8 cellular contexts compared by ENCODE assay signal in genomic region chr17:57622886-57623433, GRCh38.
DNase-seq lines count a peak whose midpoint lies in the region; ATAC-seq and TF ChIP-seq lines count a peak whose summit lies in the region.

No MANE protein-coding gene starts in this region.

- H3K4me3 ChIP-seq in GM06990 (replicated peaks; ENCODE audit: low read depth, low read length) = no peak overlapping the region

- peak; percentile 41 for DNase-seq in GM06990 (ENCODE audit: extremely low read depth, insufficient read length)
- DNase-seq in HK-2 (ENCODE audit: unreplicated experiment) = peak; percentile 35
- DNase-seq in activated T-helper 1 cell treated with anti-CD3 and anti-CD28 coated beads, Interleukin-12 subunit alpha, Interleukin-12 subunit beta, Interleukin-2, Interleukin-4 antibody, amounts not matched to agents 30 ng/mL and 10 ng/mL and 1 ng/mL, durations not matched to agents 14 hours and 24 hours and 36 hours (ENCODE audit: low spot score) = no peak
- DNase-seq in left lobe of liver (ENCODE audit: low spot score) = no peak
- DNase-seq in activated CD8-positive, alpha-beta memory T cell treated with anti-CD3 and anti-CD28 coated beads for 24 hours = no peak
- DNase-seq in NK-92 (lab: John Stamatoyannopoulos, UW; ENCODE audit: unreplicated experiment) = no peak
- no peak for DNase-seq in NCI-H1092 (lab: John Stamatoyannopoulos, UW)

- H3K4me1 Mint-ChIP-seq in activated T-helper 1 cell treated with anti-CD3 and anti-CD28 coated beads, Interleukin-12 subunit alpha, Interleukin-12 subunit beta, Interleukin-2, Interleukin-4 antibody, amounts not matched to agents 30 ng/mL and 10 ng/mL and 1 ng/mL, durations not matched to agents 14 hours and 24 hours and 36 hours (ENCODE audit: low read depth) = peaks cover 21% of the 10 kb centered on the region

- H3K36me3 ChIP-seq in GM06990 (ENCODE audit: control insufficient read depth, insufficient read depth, low read length) = peaks cover 11% of the 10 kb centered on the region

- H3K27me3 ChIP-seq in GM06990 (replicated peaks; ENCODE audit: control insufficient read depth, insufficient read depth, low read length) = no peaks in the 10 kb centered on the region

- peak overlapping the region; percentile 15 for H3K4me3 Mint-ChIP-seq in activated T-helper 1 cell treated with anti-CD3 and anti-CD28 coated beads, Interleukin-12 subunit alpha, Interleukin-12 subunit beta, Interleukin-2, Interleukin-4 antibody, amounts not matched to agents 30 ng/mL and 10 ng/mL and 1 ng/mL, durations not matched to agents 14 hours and 24 hours and 36 hours

- peak overlapping the region; percentile 90 for H3K27ac Mint-ChIP-seq in activated T-helper 1 cell treated with anti-CD3 and anti-CD28 coated beads, Interleukin-12 subunit alpha, Interleukin-12 subunit beta, Interleukin-2, Interleukin-4 antibody, amounts not matched to agents 30 ng/mL and 10 ng/mL and 1 ng/mL, durations not matched to agents 14 hours and 24 hours and 36 hours

- TF ChIP-seq CTCF in GM06990 (IDR thresholded peaks at IDR 0.05; ENCODE audit: insufficient read depth, low read length, poor library complexity, severe bottlenecking) = no peak

- no peaks in the 10 kb centered on the region for H3K9me3 Mint-ChIP-seq in activated T-helper 1 cell treated with anti-CD3 and anti-CD28 coated beads, Interleukin-12 subunit alpha, Interleukin-12 subunit beta, Interleukin-2, Interleukin-4 antibody, amounts not matched to agents 30 ng/mL and 10 ng/mL and 1 ng/mL, durations not matched to agents 14 hours and 24 hours and 36 hours

- H3K27me3 Mint-ChIP-seq in activated T-helper 1 cell treated with anti-CD3 and anti-CD28 coated beads, Interleukin-12 subunit alpha, Interleukin-12 subunit beta, Interleukin-2, Interleukin-4 antibody, amounts not matched to agents 30 ng/mL and 10 ng/mL and 1 ng/mL, durations not matched to agents 14 hours and 24 hours and 36 hours (ENCODE audit: insufficient read depth) = no peaks in the 10 kb centered on the region

- peaks cover 25% of the 10 kb centered on the region for H3K36me3 Mint-ChIP-seq in activated T-helper 1 cell treated with anti-CD3 and anti-CD28 coated beads, Interleukin-12 subunit alpha, Interleukin-12 subunit beta, Interleukin-2, Interleukin-4 antibody, amounts not matched to agents 30 ng/mL and 10 ng/mL and 1 ng/mL, durations not matched to agents 14 hours and 24 hours and 36 hours (ENCODE audit: low read depth)

- ATAC-seq in GM21381 (IDR thresholded peaks at IDR 0.05; ENCODE audit: unreplicated experiment) (peak; percentile 76), left lobe of liver (peak; percentile 52)

- intact Hi-C loops in activated T-helper 1 cell treated with anti-CD3 and anti-CD28 coated beads, Interleukin-12 subunit alpha, Interleukin-12 subunit beta, Interleukin-2, Interleukin-4 antibody, amounts not matched to agents 30 ng/mL and 10 ng/mL and 1 ng/mL, durations not matched to agents 14 hours and 24 hours and 36 hours (cut with micrococcal nuclease) = no loop called here

Comparison
In these comparisons a context has a peak if more than half of its experiments do, and no peak if none do; other contexts are left out.
1. DNase-seq: peak in GM06990 (single experiment) and HK-2 (single experiment); none in activated T-helper 1 cell treated with anti-CD3 and anti-CD28 coated beads, Interleukin-12 subunit alpha, Interleukin-12 subunit beta, Interleukin-2, Interleukin-4 antibody, amounts not matched to agents 30 ng/mL and 10 ng/mL and 1 ng/mL, durations not matched to agents 14 hours and 24 hours and 36 hours (single experiment), left lobe of liver (single experiment), activated CD8-positive, alpha-beta memory T cell treated with anti-CD3 and anti-CD28 coated beads for 24 hours (single experiment), NK-92 (single experiment) and NCI-H1092 (single experiment).